27 cellular contexts compared by ENCODE assay signal in genomic region chr4:3791256-3791655, GRCh38. TPM values are rescaled to one million over a fixed set of nuclear protein-coding genes. Genes with fewer than 3 reads are reported as not detected.
A peak's percentile ranks its signal among the peaks of the same experiment; 100 is the strongest.
DNase-seq lines count a peak whose midpoint lies in the region; ATAC-seq, FAIRE-seq and TF ChIP-seq lines count a peak whose summit lies in the region.
"Had no signal": no experiment of that assay in that cellular context is flagged by ENCODE, and none has a peak within 500 bp of the region (broad histone marks: within the 10 kb centered on the region; RNA-seq: fewer than 3 reads in every experiment).

No MANE protein-coding gene starts in this region.

- DNase-seq in left cardiac atrium (peak; percentile 4), cardiac septum (ENCODE audit: low spot score) (no peak), H1 (ENCODE audit: low read depth in 1 of 2, low spot score in 2 of 2) (no peak), kidney (peak; percentile 34), neuronal stem cell (ENCODE audit: low spot score) (no peak), NCI-H82 treated with DMSO at 0.1 percent for 48 hours (lab: John Stamatoyannopoulos, UW; ENCODE audit: unreplicated experiment) (no peak)
- DNase-seq: 8988T; BE2C; C1 segment of cervical spinal cord; CD4-positive, alpha-beta memory T cell; CD8-positive, alpha-beta memory T cell; COR-L47; DMS 273 treated with DMSO at 0.1 percent for 48 hours; DMS153; DMS79; EL; GDM1 had no signal

- no peak overlapping the region for H3K14ac ChIP-seq in H1 (ENCODE audit: insufficient read length)
- peak overlapping the region; percentile 11 for H3K14ac ChIP-seq in neuronal stem cell (ENCODE audit: low read length)

- H3K79me1 ChIP-seq in H1 (ENCODE audit: low read depth, low read length) (peaks cover 4% of the 10 kb centered on the region; the same call in 1 of the 2 replicates), neuronal stem cell (ENCODE audit: low read depth, low read length) (no peaks in the 10 kb centered on the region)

- no peak for TF ChIP-seq POLR2A in H1 (IDR thresholded peaks at IDR 0.05; ENCODE audit: control extremely low read depth in 1 of 2, low read depth in 2 of 2, low read length in 2 of 2)

- intact Hi-C loops in left cardiac atrium (cut with DNase I) (no loop called here), cardiac septum (cut with DNase I) (no loop called here), kidney (cut with DNase I) (no loop called here)

- H3K18ac ChIP-seq in H1 (ENCODE audit: extremely low read depth, low read length) (no peak overlapping the region), neuronal stem cell (ENCODE audit: low read length) (no peak overlapping the region)

- TF ChIP-seq CTCF in H1 (IDR thresholded peaks at IDR 0.05; ENCODE audit: control extremely low read depth in 1 of 3, insufficient read depth in 1 of 3, low read depth in 1 of 3, low read length in 3 of 3) (no peak), kidney (IDR thresholded peaks at IDR 0.05; ENCODE audit: borderline replicate concordance, extremely low read depth, insufficient read depth) (no peak)

- no peak overlapping the region for H3K56ac ChIP-seq in H1 (replicated peaks; ENCODE audit: insufficient read length, low read depth, low read length)

- no peaks in the 10 kb centered on the region for H3K36me3 ChIP-seq in H1 (ENCODE audit: control insufficient read depth in 2 of 4, insufficient read depth in 4 of 4, low read length in 3 of 4)
- no peaks in the 10 kb centered on the region for H3K36me3 ChIP-seq in kidney (ENCODE audit: control insufficient read depth in 1 of 2, insufficient read depth in 2 of 2, low read length in 2 of 2)
- no peaks in the 10 kb centered on the region for H3K36me3 ChIP-seq in neuronal stem cell (replicated peaks in 1 of 2; ENCODE audit: control insufficient read depth in 2 of 2, insufficient read depth in 2 of 2, low read length in 2 of 2)
- H3K36me3 ChIP-seq: BE2C, BLaER1 had no signal

- H2BK120ac ChIP-seq in H1 (replicated peaks; ENCODE audit: low read depth, low read length) (no peak overlapping the region), neuronal stem cell (ENCODE audit: low read depth, low read length) (no peak overlapping the region)

- FAIRE-seq in H1 (lab: Jason Lieb, UNC) (no peak), kidney (lab: Jason Lieb, UNC) (no peak)
- FAIRE-seq: A204.1, GM12878, GM12892, GM18507, GM19239 had no signal

- POLR2A ChIA-PET in H1 (lab: Charles Lee; ENCODE audit: partially characterized antibody) = no interaction called here

- H4K8ac ChIP-seq in H1 (ENCODE audit: extremely low read depth, insufficient read depth, low read length) = no peak overlapping the region
- no peak overlapping the region for H4K8ac ChIP-seq in neuronal stem cell (ENCODE audit: low read depth, low read length)

- no peaks in the 10 kb centered on the region for H4K20me1 ChIP-seq in H1 (replicated peaks in 1 of 2; ENCODE audit: control insufficient read depth in 1 of 2, insufficient read depth in 2 of 2, low read length in 2 of 2)

- H3K79me2 ChIP-seq in H1 (ENCODE audit: control insufficient read depth in 1 of 2, insufficient read depth in 2 of 2, low read length in 2 of 2) = no peaks in the 10 kb centered on the region

- H3K9me3 ChIP-seq in H1 (ENCODE audit: insufficient read depth in 2 of 2, low read depth in 1 of 2, low read length in 1 of 2) (0 out of 4 replicates have a peak, but pooled peaks cover 0 to 3% of the 10 kb centered on the region in 2 experiments), kidney (ENCODE audit: control insufficient read depth in 1 of 2, low read length in 2 of 2) (peaks cover 2 to 18% of the 10 kb centered on the region in 2 donors), neuronal stem cell (replicated peaks in 1 of 2; ENCODE audit: control insufficient read depth in 2 of 2, insufficient read depth in 1 of 2, low read depth in 1 of 2, low read length in 2 of 2) (peaks cover 0 to 6% of the 10 kb centered on the region in 2 donors)
- H3K9me3 ChIP-seq: BE2C had no signal

- H3K27ac ChIP-seq in H1 (ENCODE audit: low read depth, low read length) = no peak overlapping the region
- no peak overlapping the region for H3K27ac ChIP-seq in kidney (ENCODE audit: low read depth in 2 of 2, low read length in 2 of 2)
- no peak overlapping the region for H3K27ac ChIP-seq in neuronal stem cell (replicated peaks; ENCODE audit: low read length)
- H3K27ac ChIP-seq: BLaER1 had no signal

- TF ChIP-seq RAD21 in H1 (IDR thresholded peaks at IDR 0.05 in 1 of 2, conservative IDR thresholded peaks at IDR 0.05 in 1 of 2; ENCODE audit: low read depth in 2 of 2, low read length in 2 of 2) = no peak

- H3K27me3 ChIP-seq in H1 (replicated peaks in 1 of 4; ENCODE audit: control insufficient read depth in 3 of 4, extremely low read depth in 1 of 4, insufficient read depth in 3 of 4, low read length in 3 of 4) = no peaks in the 10 kb centered on the region; a peak in 1 of 7 replicates
- H3K27me3 ChIP-seq in neuronal stem cell (ENCODE audit: control insufficient read depth in 3 of 3, insufficient read depth in 3 of 3, low read depth in 1 of 3, low read length in 3 of 3) = no peaks in the 10 kb centered on the region
- H3K27me3 ChIP-seq: BE2C, BLaER1 had no signal

- H3K4ac ChIP-seq in H1 (replicated peaks; ENCODE audit: insufficient read length, low read depth, low read length) (no peak overlapping the region), neuronal stem cell (ENCODE audit: low read length) (no peak overlapping the region)

- H2BK12ac ChIP-seq in H1 (ENCODE audit: low read depth, low read length) (no peak overlapping the region), neuronal stem cell (ENCODE audit: low read length) (no peak overlapping the region)

- no peaks in the 10 kb centered on the region for H3K23me2 ChIP-seq in H1 (ENCODE audit: low read depth, low read length)

- H2BK20ac ChIP-seq in H1 (ENCODE audit: low read length) = no peak overlapping the region

- H2BK5ac ChIP-seq in H1 (ENCODE audit: low read depth, low read length) = no peak overlapping the region
- H2BK5ac ChIP-seq in neuronal stem cell (ENCODE audit: low read length) = no peak overlapping the region

- no peak overlapping the region for H2AK5ac ChIP-seq in H1 (ENCODE audit: low read depth, low read length)
- no peak overlapping the region for H2AK5ac ChIP-seq in neuronal stem cell (ENCODE audit: low read depth, low read length)

- no peak overlapping the region for H4K91ac ChIP-seq in H1 (replicated peaks; ENCODE audit: insufficient read length, low read length)
- no peak overlapping the region for H4K91ac ChIP-seq in neuronal stem cell (ENCODE audit: low read depth, low read length, poor library complexity)

- H3K9ac ChIP-seq in H1 (replicated peaks in 1 of 4; ENCODE audit: extremely low read depth in 1 of 4, low read depth in 3 of 4, low read length in 3 of 4) (no peak overlapping the region), kidney (ENCODE audit: low read length in 2 of 2) (no peak overlapping the region), neuronal stem cell (ENCODE audit: low read depth, low read length, poor library complexity) (no peak overlapping the region)
- H3K9ac ChIP-seq: BLaER1 had no signal

- no peak for TF ChIP-seq EP300 in H1 (IDR thresholded peaks at IDR 0.05; ENCODE audit: borderline replicate concordance in 1 of 2, low read depth in 2 of 2, low read length in 2 of 2)

- H2AFZ ChIP-seq in H1 (ENCODE audit: low read length) = no peak overlapping the region
- H2AFZ ChIP-seq in neuronal stem cell (ENCODE audit: low read length) = no peak overlapping the region

- ATAC-seq in left cardiac atrium (no peak), GM18520 (IDR thresholded peaks at IDR 0.05; ENCODE audit: unreplicated experiment) (no peak)

- H2BK15ac ChIP-seq in H1 (ENCODE audit: low read length) = 0 out of 2 replicates have a peak overlapping the region, but pooled peaks have one; percentile 10
- no peak overlapping the region for H2BK15ac ChIP-seq in neuronal stem cell (ENCODE audit: low read length)

- peaks cover 0 to 3% (median 0%) of the 10 kb centered on the region in 4 experiments; a peak in 2 of 7 replicates for H3K4me1 ChIP-seq in H1 (replicated peaks in 1 of 4; ENCODE audit: control insufficient read depth in 3 of 4, insufficient read depth in 4 of 4, low read length in 3 of 4)
- no peaks in the 10 kb centered on the region for H3K4me1 ChIP-seq in kidney (ENCODE audit: control insufficient read depth in 1 of 2, insufficient read depth in 1 of 2, low read depth in 1 of 2, low read length in 2 of 2)
- H3K4me1 ChIP-seq in neuronal stem cell (ENCODE audit: control insufficient read depth in 2 of 2, insufficient read depth in 1 of 2, low read depth in 1 of 2, low read length in 2 of 2) = peaks cover 0 to 5% of the 10 kb centered on the region in 2 donors
- H3K4me1 ChIP-seq: BLaER1 had no signal

- H3K4me3 ChIP-seq in H1 (ENCODE audit: extremely low read depth in 1 of 4, insufficient read depth in 2 of 4, low read depth in 3 of 4, low read length in 4 of 4) (no peak overlapping the region), kidney (ENCODE audit: low read length in 2 of 2) (no peak overlapping the region), neuronal stem cell (ENCODE audit: low read length in 2 of 2) (no peak overlapping the region)
- H3K4me3 ChIP-seq: BLaER1, GM12878 had no signal

- H3K4me2 ChIP-seq in H1 (ENCODE audit: insufficient read depth in 1 of 2, low read depth in 2 of 2, low read length in 2 of 2) (no peak overlapping the region), neuronal stem cell (ENCODE audit: insufficient read depth, low read length, poor library complexity, severe bottlenecking) (no peak overlapping the region)
- H3K4me2 ChIP-seq: BLaER1 had no signal

- CTCF ChIA-PET in H1 (lab: Charles Lee; ENCODE audit: partially characterized antibody) = interaction anchor here (0.8 to 4.9 kb wide), 26 partner anchors 7 to 277 kb away, joined by 3 to 69 read pairs (median 5); no protein-coding TSS in a partner anchor

- WGBS in H1 (ENCODE audit: extremely low coverage in 1 of 2, insufficient coverage in 1 of 2, insufficient read length in 1 of 2, insufficient replicate concordance in 2 of 2, low coverage in 1 of 2, low lambda C conversion rate in 2 of 2, missing lambda C conversion rate in 1 of 2), 2 experiments = 85% methylated on average over 8 of the region's 9 CpGs; no CpG with 5 or more reads in 1 of the 2 experiments
- WGBS in neuronal stem cell (ENCODE audit: extremely low coverage in 2 of 2, insufficient read length in 2 of 2, insufficient replicate concordance in 1 of 2), 2 donors = no CpG with 5 or more reads among the region's 9 CpGs

- H4K5ac ChIP-seq in H1 (ENCODE audit: insufficient read length, low read depth, low read length) = no peak overlapping the region

- no peak overlapping the region for H3K23ac ChIP-seq in H1 (ENCODE audit: insufficient read length)
- H3K23ac ChIP-seq in neuronal stem cell (ENCODE audit: low read depth, low read length, poor library complexity) = peak overlapping the region; percentile 30

RNA-seq across cellular contexts. Expression of gene ADRA2C, which starts 25.1 kb away (rescaled TPM):
- total RNA-seq in left cardiac atrium (1 to 10 TPM; 6.8 TPM), cardiac septum (5.4 TPM), kidney (36.2 TPM)
- total RNA-seq in H1 (2021; fragmentation: NEBNext Ultra II Directional; extraction: Animal tissue kit (Norgen Biotek cat#: 25700)) = 13.8 and 14.8 TPM in 2 replicates
- polyA plus RNA-seq in H1 (2011; rRNA removed) (14.6 and 27.3 TPM in 2 replicates), kidney (ENCODE audit: insufficient read depth, low read depth, low replicate concordance) (21.9 TPM)
- 15.1 TPM for polyA plus RNA-seq in H1 (2011; cell fraction: cytosol; rRNA removed)
- polyA plus RNA-seq in H1 (2011; cell fraction: nucleus; rRNA removed) = 35.4 TPM
- polyA plus RNA-seq in H1 (2012, experiment 1 of 2) = 4.8 to 12.3 TPM (median 11.4 TPM) in 4 replicates
- 5.9 TPM for polyA plus RNA-seq in H1 (2012, experiment 2 of 2)
- 9.6 TPM for polyA plus RNA-seq in H1 (2013, experiment 1 of 2)
- 8.5 TPM for polyA plus RNA-seq in H1 (2013, experiment 2 of 2)
- polyA minus RNA-seq in H1 (2011; rRNA and poly(A)+ RNA removed) = 10.0 and 12.3 TPM in 2 replicates
- 11.6 TPM for polyA minus RNA-seq in H1 (2011; cell fraction: cytosol; rRNA and poly(A)+ RNA removed)
- polyA minus RNA-seq in H1 (2011; cell fraction: nucleus; rRNA and poly(A)+ RNA removed) = 16.3 TPM
- polyA plus RNA-seq in neuronal stem cell (2013, experiment 1 of 2) = 7.7 TPM
- polyA plus RNA-seq in neuronal stem cell (2013, experiment 2 of 2) = 7.2 TPM
- total RNA-seq: CD4-positive, alpha-beta memory T cell; CD4-positive, CD25-positive, alpha-beta regulatory T cell; CD8-positive, alpha-beta memory T cell had no signal
- polyA plus RNA-seq: AG04450; CD14-positive monocyte; CD4-positive, alpha-beta memory T cell; CD4-positive, CD25-positive, alpha-beta regulatory T cell; CD8-positive, alpha-beta memory T cell; GM12878 had no signal

Comparison
In these comparisons a context has a peak if more than half of its experiments do, and no peak if none do; other contexts are left out.
1. DNase-seq: peak in left cardiac atrium (single experiment) and kidney (single experiment); none in cardiac septum (single experiment), H1 (0 of 2), neuronal stem cell (single experiment) and NCI-H82 treated with DMSO at 0.1 percent for 48 hours (single experiment).